ENCODE assay signal across 16 cellular contexts in genomic region chr1:48691429-48692001, GRCh38.
DNase-seq lines count a peak whose midpoint lies in the region; ATAC-seq and TF ChIP-seq lines count a peak whose summit lies in the region.
"Had no signal": no experiment of that assay in that cellular context is flagged by ENCODE, and none has a peak within 500 bp of the region (broad histone marks: within the 10 kb centered on the region; RNA-seq: fewer than 3 reads in every experiment).

No MANE protein-coding gene starts in this region.

- DNase-seq in mesenteric fat pad (ENCODE audit: low spot score), result peak; percentile 6
- DNase-seq in OCI-M2 (lab: John Stamatoyannopoulos, UW; ENCODE audit: unreplicated experiment), result no peak
- DNase-seq in activated CD8-positive, alpha-beta memory T cell treated with anti-CD3 and anti-CD28 coated beads, Interleukin-2, amount 50 U/mL, for 48 hours, result no peak
- DNase-seq in left cardiac atrium, result no peak
- DNase-seq in foreskin keratinocyte, result no peak
- DNase-seq: heart right ventricle; left lung; naive thymus-derived CD4-positive, alpha-beta T cell; OCI-M1; sigmoid colon; WERI-Rb-1 had no signal

- H3K27me3 ChIP-seq in foreskin keratinocyte, result no peaks in the 10 kb centered on the region
- H3K27me3 ChIP-seq: BLaER1 treated with 17β-estradiol and CSF1 and Interleukin-3, amounts not matched to agents 10 nM and 100 nM; left lung; sigmoid colon had no signal

- peaks cover 9% of the 10 kb centered on the region for H3K4me1 ChIP-seq in foreskin keratinocyte
- H3K4me1 ChIP-seq: heart right ventricle, left lung had no signal

- ATAC-seq in GM18867 (IDR thresholded peaks at IDR 0.05; ENCODE audit: unreplicated experiment) (peak; percentile 65), GM21423 (IDR thresholded peaks at IDR 0.05; ENCODE audit: unreplicated experiment) (peak; percentile 72), HG03135 (IDR thresholded peaks at IDR 0.05; ENCODE audit: unreplicated experiment) (peak; percentile 50), left cardiac atrium (no peak), foreskin keratinocyte (no peak)
- ATAC-seq: heart right ventricle; left lung; naive thymus-derived CD4-positive, alpha-beta T cell had no signal

- H3K27ac ChIP-seq in foreskin keratinocyte, result no peak overlapping the region
- H3K27ac ChIP-seq: BLaER1 treated with 17β-estradiol and CSF1 and Interleukin-3, amounts not matched to agents 10 nM and 100 nM; heart right ventricle; left lung; sigmoid colon; suprapubic skin; WERI-Rb-1 had no signal

- intact Hi-C loops in left cardiac atrium (cut with DNase I), result loop anchor here in 1 of 2 donors (10.0 kb wide), 1 partner anchor 117 kb away; no protein-coding TSS in a partner anchor

- no peak for TF ChIP-seq CTCF in foreskin keratinocyte (conservative IDR thresholded peaks at IDR 0.05)

Comparison
In these comparisons a context has a peak if more than half of its experiments do, and no peak if none do; other contexts are left out.
1. ATAC-seq: peak in GM18867 (single experiment), GM21423 (single experiment) and HG03135 (single experiment); none in left cardiac atrium (0 of 2) and foreskin keratinocyte (single experiment).